In genomic region chr10:12521423-12521822, GRCh38 we compare ENCODE assay signal across 30 cellular contexts.
"Had no signal": no experiment of that assay in that cellular context is flagged by ENCODE, and none has a peak within 500 bp of the region (broad histone marks: within the 10 kb centered on the region; RNA-seq: fewer than 3 reads in every experiment).

No MANE protein-coding gene starts in this region.

- H3K9me3 ChIP-seq: breast epithelium, colonic mucosa, esophagus squamous epithelium, gastroesophageal sphincter had no signal

- H3K27ac ChIP-seq: adrenal gland, breast epithelium, cardiac muscle cell, colonic mucosa, epithelial cell of prostate, esophagus squamous epithelium, gastroesophageal sphincter, heart left ventricle had no signal

- H3K4me3 ChIP-seq: adrenal gland, breast epithelium, cardiac muscle cell, colonic mucosa, esophagus squamous epithelium, gastroesophageal sphincter, heart left ventricle had no signal

- DNase-seq: activated CD4-positive, alpha-beta memory T cell treated with anti-CD3 and anti-CD28 coated beads for 36 hours; activated CD4-positive, alpha-beta T cell treated with anti-CD3 and anti-CD28 coated beads for 36 hours; activated CD4-positive, alpha-beta T cell treated with anti-CD3 and anti-CD28 coated beads, Interleukin-2, amount 10 ng/mL, durations not matched to agents 24 days and 14 days; activated CD4-positive, CD25-positive, alpha-beta regulatory T cell; activated CD4-positive, CD25-positive, alpha-beta regulatory T cell treated with anti-CD3 and anti-CD28 coated beads, Interleukin-2, amount 50 U/mL, for 72 hours; activated CD8-positive, alpha-beta memory T cell treated with anti-CD3 and anti-CD28 coated beads, Interleukin-2, amount 10 ng/mL, durations not matched to agents 7 days and 5 days; activated CD8-positive, alpha-beta memory T cell treated with anti-CD3 and anti-CD28 coated beads, Interleukin-2, amount 50 U/mL, for 4 hours; activated CD8-positive, alpha-beta T cell treated with anti-CD3 and anti-CD28 coated beads, Interleukin-2, amount 10 ng/mL, durations not matched to agents 7 days and 5 days; activated effector memory CD4-positive, alpha-beta T cell treated with anti-CD3 and anti-CD28 coated beads, Interleukin-2, amount 50 U/mL, for 16 hours; activated naive CD4-positive, alpha-beta T cell treated with anti-CD3 and anti-CD28 coated beads for 36 hours; activated naive CD8-positive, alpha-beta T cell treated with anti-CD3 and anti-CD28 coated beads for 36 hours; activated naive CD8-positive, alpha-beta T cell treated with anti-CD3 and anti-CD28 coated beads, Interleukin-2, amount 50 U/mL, for 24 hours; activated T-cell treated with anti-CD3 and anti-CD28 coated beads, Interleukin-2, amount 50 U/mL, for 1 hour; activated T-cell treated with anti-CD3 and anti-CD28 coated beads, Interleukin-2, amount 50 U/mL, for 48 hours; adrenal gland; amygdala; aorta; central memory CD4-positive, alpha-beta T cell; cerebellar nuclear complex; colonic mucosa; effector CD8-positive, alpha-beta T cell; esophagus squamous epithelium; foreskin melanocyte; heart left ventricle; T-helper 1 cell; T-helper 17 cell had no signal

- H3K27me3 ChIP-seq: adrenal gland, breast epithelium, cardiac muscle cell, colonic mucosa, esophagus squamous epithelium, gastroesophageal sphincter, heart left ventricle had no signal

- H3K4me1 ChIP-seq: adrenal gland, breast epithelium, colonic mucosa, esophagus squamous epithelium, gastroesophageal sphincter, heart left ventricle had no signal

- H3K36me3 ChIP-seq: adrenal gland, breast epithelium, cardiac muscle cell, colonic mucosa, esophagus squamous epithelium, gastroesophageal sphincter, heart left ventricle had no signal

- ATAC-seq: activated CD4-positive, alpha-beta T cell treated with anti-CD3 and anti-CD28 coated beads for 36 hours; activated CD8-positive, alpha-beta memory T cell treated with anti-CD3 and anti-CD28 coated beads, Interleukin-2, amount 10 ng/mL, durations not matched to agents 7 days and 5 days; activated CD8-positive, alpha-beta T cell treated with anti-CD3 and anti-CD28 coated beads, Interleukin-2, amount 10 ng/mL, durations not matched to agents 7 days and 5 days; activated naive CD8-positive, alpha-beta T cell treated with anti-CD3 and anti-CD28 coated beads, Interleukin-2, amount 50 U/mL, for 24 hours; gastroesophageal sphincter; heart left ventricle; T-helper 17 cell had no signal
